Comparison of ENCODE assay signal across 13 cellular contexts in genomic region chr15:99434506-99435137, GRCh38.
DNase-seq lines count a peak whose midpoint lies in the region; ATAC-seq and TF ChIP-seq lines count a peak whose summit lies in the region.
"Had no signal": no experiment of that assay in that cellular context is flagged by ENCODE, and none has a peak within 500 bp of the region (broad histone marks: within the 10 kb centered on the region; RNA-seq: fewer than 3 reads in every experiment).

No MANE protein-coding gene starts in this region.

- TF ChIP-seq POLR2A in testis (IDR thresholded peaks at IDR 0.05): no peak

- H3K27ac Mint-ChIP-seq in activated naive CD8-positive, alpha-beta T cell treated with anti-CD3 and anti-CD28 coated beads, Interleukin-2, amount 50 U/mL, for 24 hours: peak overlapping the region; percentile 33
- peak overlapping the region; percentile 78 for H3K27ac Mint-ChIP-seq in memory B cell
- H3K27ac Mint-ChIP-seq: H9 had no signal

- no peaks in the 10 kb centered on the region for H3K36me3 Mint-ChIP-seq in activated naive CD8-positive, alpha-beta T cell treated with anti-CD3 and anti-CD28 coated beads, Interleukin-2, amount 50 U/mL, for 24 hours (ENCODE audit: low read depth)
- H3K36me3 Mint-ChIP-seq in memory B cell: no peaks in the 10 kb centered on the region

- H3K27me3 ChIP-seq in tibial artery (no peaks in the 10 kb centered on the region), testis (no peaks in the 10 kb centered on the region)

- no peaks in the 10 kb centered on the region for H3K9me3 ChIP-seq in tibial artery
- H3K9me3 ChIP-seq in testis: no peaks in the 10 kb centered on the region
- H3K9me3 ChIP-seq: A549 had no signal

- H3K9me3 Mint-ChIP-seq in activated naive CD8-positive, alpha-beta T cell treated with anti-CD3 and anti-CD28 coated beads, Interleukin-2, amount 50 U/mL, for 24 hours: no peaks in the 10 kb centered on the region
- H3K9me3 Mint-ChIP-seq in memory B cell: no peaks in the 10 kb centered on the region
- H3K9me3 Mint-ChIP-seq: H9 had no signal

- 86 to 89% methylated on average over 11 to 25 of the region's 26 CpGs for WGBS in testis, 2 donors

- H3K36me3 ChIP-seq in tibial artery: no peaks in the 10 kb centered on the region
- no peaks in the 10 kb centered on the region for H3K36me3 ChIP-seq in testis (ENCODE audit: low read depth, missing control alignments)

- DNase-seq in activated CD8-positive, alpha-beta memory T cell treated with anti-CD3 and anti-CD28 coated beads, Interleukin-2, amount 50 U/mL, for 48 hours: peak; percentile 49
- no peak for DNase-seq in activated CD8-positive, alpha-beta memory T cell treated with anti-CD3 and anti-CD28 coated beads for 24 hours
- no peak for DNase-seq in activated naive CD8-positive, alpha-beta T cell treated with anti-CD3 and anti-CD28 coated beads, Interleukin-2, amount 50 U/mL, for 24 hours
- DNase-seq in memory B cell (ENCODE audit: low spot score in 2 of 2) (no peak), tibial artery (peak; percentile 10 to 51), SIG-M5 (lab: John Stamatoyannopoulos, UW) (no peak), testis (no peak)
- DNase-seq: foreskin fibroblast; H9; stimulated activated CD4-positive, alpha-beta T cell treated with anti-CD3 and anti-CD28 coated beads, Interleukin-4, amount 100 ng/mL, for 1 hour had no signal

- no peak for ATAC-seq in activated naive CD8-positive, alpha-beta T cell treated with anti-CD3 and anti-CD28 coated beads, Interleukin-2, amount 50 U/mL, for 24 hours
- ATAC-seq in memory B cell (ENCODE audit: low read depth) (no peak), HG03280 (IDR thresholded peaks at IDR 0.05; ENCODE audit: unreplicated experiment) (no peak)
- ATAC-seq: A549 had no signal

- H3K4me3 Mint-ChIP-seq in activated naive CD8-positive, alpha-beta T cell treated with anti-CD3 and anti-CD28 coated beads, Interleukin-2, amount 50 U/mL, for 24 hours: no peak overlapping the region
- peak overlapping the region; percentile 76 for H3K4me3 Mint-ChIP-seq in memory B cell
- H3K4me3 Mint-ChIP-seq: H9 had no signal

- H3K27me3 Mint-ChIP-seq in activated naive CD8-positive, alpha-beta T cell treated with anti-CD3 and anti-CD28 coated beads, Interleukin-2, amount 50 U/mL, for 24 hours: no peaks in the 10 kb centered on the region
- no peaks in the 10 kb centered on the region for H3K27me3 Mint-ChIP-seq in memory B cell

- H3K4me1 Mint-ChIP-seq in activated naive CD8-positive, alpha-beta T cell treated with anti-CD3 and anti-CD28 coated beads, Interleukin-2, amount 50 U/mL, for 24 hours: peaks cover 64% of the 10 kb centered on the region
- H3K4me1 Mint-ChIP-seq in memory B cell: peaks cover 30% of the 10 kb centered on the region

- H3K27ac ChIP-seq in tibial artery (no peak overlapping the region), testis (no peak overlapping the region)

- intact Hi-C loops in tibial artery (cut with DNase I; ENCODE audit: low total_unique reads) (loop anchor here (10.0 kb wide), 1 partner anchor 130 kb away; the partner anchor contains the start of gene MEF2A), testis (cut with DNase I; ENCODE audit: low total_unique reads) (no loop called here)

- peaks cover 4 to 47% (median 29%) of the 10 kb centered on the region in 4 donors for H3K4me1 ChIP-seq in tibial artery
- H3K4me1 ChIP-seq in testis: peaks cover 17% of the 10 kb centered on the region
- H3K4me1 ChIP-seq: A549 had no signal

- no peak for TF ChIP-seq CTCF in tibial artery (IDR thresholded peaks at IDR 0.05)
- TF ChIP-seq CTCF in testis (IDR thresholded peaks at IDR 0.05): no peak

- H3K4me3 ChIP-seq in tibial artery (no peak overlapping the region), testis (no peak overlapping the region)
- H3K4me3 ChIP-seq: A549, K562 had no signal

Comparison
In these comparisons a context has a peak if more than half of its experiments do, and no peak if none do; other contexts are left out.
1. DNase-seq: peak in activated CD8-positive, alpha-beta memory T cell treated with anti-CD3 and anti-CD28 coated beads, Interleukin-2, amount 50 U/mL, for 48 hours (single experiment) and tibial artery (2 of 2); none in activated CD8-positive, alpha-beta memory T cell treated with anti-CD3 and anti-CD28 coated beads for 24 hours (single experiment), activated naive CD8-positive, alpha-beta T cell treated with anti-CD3 and anti-CD28 coated beads, Interleukin-2, amount 50 U/mL, for 24 hours (single experiment), memory B cell (0 of 2), SIG-M5 (single experiment) and testis (single experiment).